Comparison of ENCODE assay signal across 8 cellular contexts in the genomic region with DNA sequence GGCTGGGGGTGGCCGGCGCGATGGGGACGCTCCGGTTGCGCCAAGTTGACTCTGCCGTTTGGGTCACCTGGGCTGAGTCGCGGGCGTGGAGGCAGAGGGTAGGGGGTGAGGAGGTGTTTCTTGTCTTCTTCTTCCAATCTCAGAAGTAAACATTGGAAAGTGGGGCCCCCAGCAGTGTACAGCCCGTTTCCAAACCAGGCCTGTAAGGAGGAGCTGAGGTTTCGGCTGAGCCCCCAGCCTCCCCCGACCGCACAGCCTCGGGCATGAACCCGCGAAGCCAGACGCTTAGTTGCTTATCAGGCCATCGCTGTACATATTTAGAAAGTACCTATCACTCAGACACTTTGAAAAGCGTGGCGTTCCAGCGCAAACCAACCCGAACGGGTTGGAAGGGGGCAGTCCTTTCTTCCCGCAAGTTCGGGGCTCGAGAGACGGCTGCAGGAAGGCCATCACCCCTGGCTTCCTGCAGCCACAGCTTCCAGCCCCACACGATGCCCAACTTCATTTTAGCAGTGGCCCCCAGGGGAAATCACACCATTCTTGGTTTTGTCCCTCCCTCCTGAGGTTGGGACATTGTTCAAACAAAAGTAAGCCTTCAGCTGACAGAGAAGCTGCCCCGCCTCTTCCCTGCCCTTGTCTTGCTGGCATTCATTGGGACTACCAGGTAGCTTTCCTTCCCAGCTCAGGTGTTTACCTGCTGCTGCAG.
DNase-seq lines count a peak whose midpoint lies in the region; ATAC-seq and FAIRE-seq lines count a peak whose summit lies in the region.

No MANE protein-coding gene starts in this region.

- no peaks in the 10 kb centered on the region for H3K27me3 ChIP-seq in CD4-positive, CD25-positive, alpha-beta regulatory T cell (ENCODE audit: control insufficient read depth, insufficient read depth, low read length)
- no peaks in the 10 kb centered on the region for H3K27me3 ChIP-seq in naive thymus-derived CD4-positive, alpha-beta T cell (ENCODE audit: control insufficient read depth in 2 of 2, insufficient read depth in 2 of 2, low read length in 2 of 2)

- peak overlapping the region; percentile 19 to 88 (median 73) for H3K27ac Mint-ChIP-seq in CD4-positive, CD25-positive, alpha-beta regulatory T cell
- H3K27ac Mint-ChIP-seq in T-helper 1 cell treated with Interleukin-12 subunit alpha and Interleukin-12 subunit beta and Interleukin-4 antibody, amounts not matched to agents 30 μg/mL and 1 μg/mL, for 36 hours: peak overlapping the region; percentile 63
- peak overlapping the region; percentile 9 to 94 (median 87) for H3K27ac Mint-ChIP-seq in naive thymus-derived CD4-positive, alpha-beta T cell

- no peak for FAIRE-seq in urothelium cell line (lab: Jason Lieb, UNC)

- no peaks in the 10 kb centered on the region for H3K36me3 ChIP-seq in CD4-positive, CD25-positive, alpha-beta regulatory T cell (ENCODE audit: control insufficient read depth, insufficient read depth, low read length)
- no peaks in the 10 kb centered on the region for H3K36me3 ChIP-seq in naive thymus-derived CD4-positive, alpha-beta T cell (ENCODE audit: control insufficient read depth in 2 of 3, insufficient read depth in 3 of 3, low read length in 3 of 3)

- H3K4me1 Mint-ChIP-seq in CD4-positive, CD25-positive, alpha-beta regulatory T cell: peaks cover 0 to 30% (median 10%) of the 10 kb centered on the region in 4 donors
- H3K4me1 Mint-ChIP-seq in T-helper 1 cell treated with Interleukin-12 subunit alpha and Interleukin-12 subunit beta and Interleukin-4 antibody, amounts not matched to agents 30 μg/mL and 1 μg/mL, for 36 hours (ENCODE audit: low read depth): peaks cover 11% of the 10 kb centered on the region
- peaks cover 8 to 26% (median 21%) of the 10 kb centered on the region in 7 donors for H3K4me1 Mint-ChIP-seq in naive thymus-derived CD4-positive, alpha-beta T cell

- peak in 1 of 2 donors; percentile 52 for ATAC-seq in CD4-positive, CD25-positive, alpha-beta regulatory T cell (ENCODE audit: low read depth in 2 of 2)
- ATAC-seq in naive thymus-derived CD4-positive, alpha-beta T cell: peak; percentile 81
- ATAC-seq in HG02571 (IDR thresholded peaks at IDR 0.05; ENCODE audit: unreplicated experiment): no peak
- ATAC-seq in HG02973 (IDR thresholded peaks at IDR 0.05; ENCODE audit: unreplicated experiment): no peak

- H3K9me3 ChIP-seq in CD4-positive, CD25-positive, alpha-beta regulatory T cell (ENCODE audit: control insufficient read depth in 2 of 2, low read length in 2 of 2): no peaks in the 10 kb centered on the region
- no peaks in the 10 kb centered on the region for H3K9me3 ChIP-seq in naive thymus-derived CD4-positive, alpha-beta T cell (ENCODE audit: control insufficient read depth in 2 of 3, low read length in 3 of 3)

- H3K36me3 Mint-ChIP-seq in CD4-positive, CD25-positive, alpha-beta regulatory T cell: no peaks in the 10 kb centered on the region
- H3K36me3 Mint-ChIP-seq in T-helper 1 cell treated with Interleukin-12 subunit alpha and Interleukin-12 subunit beta and Interleukin-4 antibody, amounts not matched to agents 30 μg/mL and 1 μg/mL, for 36 hours (ENCODE audit: low read depth): peaks cover 5% of the 10 kb centered on the region
- peaks cover 0 to 9% (median 0%) of the 10 kb centered on the region in 5 donors for H3K36me3 Mint-ChIP-seq in naive thymus-derived CD4-positive, alpha-beta T cell

- CTCF ChIA-PET in naive thymus-derived CD4-positive, alpha-beta T cell (lab: Charles Lee): interaction anchor here (0.6 to 1.2 kb wide), 2 partner anchors 11 to 19 kb away, joined by 3 to 4 read pairs; no protein-coding TSS in a partner anchor

- H3K27me3 Mint-ChIP-seq in CD4-positive, CD25-positive, alpha-beta regulatory T cell: no peaks in the 10 kb centered on the region
- H3K27me3 Mint-ChIP-seq in T-helper 1 cell treated with Interleukin-12 subunit alpha and Interleukin-12 subunit beta and Interleukin-4 antibody, amounts not matched to agents 30 μg/mL and 1 μg/mL, for 36 hours (ENCODE audit: low read depth): peaks cover 38% of the 10 kb centered on the region
- peaks cover 0 to 30% (median 0%) of the 10 kb centered on the region in 5 donors for H3K27me3 Mint-ChIP-seq in naive thymus-derived CD4-positive, alpha-beta T cell

- DNase-seq in CD4-positive, CD25-positive, alpha-beta regulatory T cell: peak in 2 of 3 donors; percentile 17 to 31
- DNase-seq in ecto neural progenitor cell (ENCODE audit: low spot score) (peak; percentile 70), COR-L47 (lab: John Stamatoyannopoulos, UW) (no peak), urothelium cell line (ENCODE audit: low spot score) (no peak)
- DNase-seq in naive thymus-derived CD4-positive, alpha-beta T cell: peak in 5 of 9 donors; percentile 22 to 50 (median 30)

- intact Hi-C loops in naive thymus-derived CD4-positive, alpha-beta T cell (cut with micrococcal nuclease): loop anchor here in 1 of 2 donors (2.0 to 10.0 kb wide), 3 partner anchors 56 to 160 kb away; no protein-coding TSS in a partner anchor

- POLR2A ChIA-PET in naive thymus-derived CD4-positive, alpha-beta T cell (lab: Charles Lee): interaction anchor here (0.6 to 2.9 kb wide), 10 partner anchors 10 to 164 kb away, joined by 3 to 12 read pairs (median 4); a partner anchor contains a TSS

- no peak overlapping the region for H3K27ac ChIP-seq in CD4-positive, CD25-positive, alpha-beta regulatory T cell (ENCODE audit: insufficient read depth, low read length, poor library complexity, severe bottlenecking)
- H3K27ac ChIP-seq in naive thymus-derived CD4-positive, alpha-beta T cell (ENCODE audit: low read depth, low read length): peak overlapping the region; percentile 45

- peak overlapping the region; percentile 44 for H3K4me3 ChIP-seq in CD4-positive, CD25-positive, alpha-beta regulatory T cell (ENCODE audit: low read depth, low read length)
- H3K4me3 ChIP-seq in naive thymus-derived CD4-positive, alpha-beta T cell (ENCODE audit: low read length): peak overlapping the region; percentile 50

- H3K4me3 Mint-ChIP-seq in CD4-positive, CD25-positive, alpha-beta regulatory T cell: peak overlapping the region; percentile 66 to 83 (median 79)
- H3K4me3 Mint-ChIP-seq in T-helper 1 cell treated with Interleukin-12 subunit alpha and Interleukin-12 subunit beta and Interleukin-4 antibody, amounts not matched to agents 30 μg/mL and 1 μg/mL, for 36 hours: peak overlapping the region; percentile 50
- peak overlapping the region; percentile 69 to 90 (median 82) for H3K4me3 Mint-ChIP-seq in naive thymus-derived CD4-positive, alpha-beta T cell

- H3K4me1 ChIP-seq in CD4-positive, CD25-positive, alpha-beta regulatory T cell (ENCODE audit: control insufficient read depth, insufficient read depth, low read length, poor library complexity, severe bottlenecking): peaks cover 16% of the 10 kb centered on the region
- H3K4me1 ChIP-seq in naive thymus-derived CD4-positive, alpha-beta T cell (ENCODE audit: control insufficient read depth in 2 of 2, insufficient read depth in 2 of 2, low read length in 2 of 2): peaks cover 3 to 12% of the 10 kb centered on the region in 2 donors

- H3K9me3 Mint-ChIP-seq in CD4-positive, CD25-positive, alpha-beta regulatory T cell: no peaks in the 10 kb centered on the region
- peaks cover 6% of the 10 kb centered on the region for H3K9me3 Mint-ChIP-seq in T-helper 1 cell treated with Interleukin-12 subunit alpha and Interleukin-12 subunit beta and Interleukin-4 antibody, amounts not matched to agents 30 μg/mL and 1 μg/mL, for 36 hours
- peaks cover 0 to 7% (median 0%) of the 10 kb centered on the region in 11 donors for H3K9me3 Mint-ChIP-seq in naive thymus-derived CD4-positive, alpha-beta T cell

Comparison
In these comparisons a context has a peak if more than half of its experiments do, and no peak if none do; other contexts are left out.
1. DNase-seq: peak in CD4-positive, CD25-positive, alpha-beta regulatory T cell (2 of 3), ecto neural progenitor cell (single experiment) and naive thymus-derived CD4-positive, alpha-beta T cell (5 of 9); none in COR-L47 (single experiment) and urothelium cell line (single experiment).
2. Peak in every context shown above with its lines, with median percentiles within 50 percentile points of each other: H3K27ac Mint-ChIP-seq and H3K4me3 Mint-ChIP-seq.